ENCODE assay signal across 22 cellular contexts in the genomic region with DNA sequence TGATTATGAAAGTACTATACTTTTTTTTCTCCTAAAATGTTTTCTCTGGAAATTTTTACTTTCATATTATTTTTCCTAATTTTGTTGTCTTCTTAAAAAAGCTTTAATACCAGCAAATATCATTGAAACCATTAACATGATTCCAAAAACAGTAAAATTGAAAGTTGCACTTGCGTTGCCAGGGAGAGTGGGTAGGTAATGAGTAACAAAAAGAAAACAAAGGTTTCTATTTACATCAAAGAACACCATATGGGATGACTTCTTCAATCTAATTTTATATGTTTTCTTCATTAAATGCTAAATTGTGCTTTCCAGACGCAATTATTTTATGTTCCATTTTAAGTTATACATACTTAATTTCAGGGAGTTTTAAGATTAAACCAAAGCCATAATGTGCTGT.
DNase-seq lines count a peak whose midpoint lies in the region; ATAC-seq, FAIRE-seq and TF ChIP-seq lines count a peak whose summit lies in the region.
"Had no signal": no experiment of that assay in that cellular context is flagged by ENCODE, and none has a peak within 500 bp of the region (broad histone marks: within the 10 kb centered on the region; RNA-seq: fewer than 3 reads in every experiment).

No MANE protein-coding gene starts in this region.

- H3K79me1 ChIP-seq in H1 (ENCODE audit: low read depth, low read length), result no peaks in the 10 kb centered on the region

- no peak overlapping the region for H4K5ac ChIP-seq in H1 (ENCODE audit: insufficient read length, low read depth, low read length)

- no peak overlapping the region for H2BK120ac ChIP-seq in H1 (replicated peaks; ENCODE audit: low read depth, low read length)

- no peak; a peak in 1 of 4 replicates for TF ChIP-seq EP300 in GM12878 (IDR thresholded peaks at IDR 0.05; ENCODE audit: borderline replicate concordance in 1 of 2, control insufficient read depth in 1 of 2, low read depth in 2 of 2, low read length in 2 of 2)
- TF ChIP-seq EP300 in H1 (IDR thresholded peaks at IDR 0.05; ENCODE audit: borderline replicate concordance in 1 of 2, low read depth in 2 of 2, low read length in 2 of 2), result no peak
- no peak for TF ChIP-seq EP300 in SK-N-SH (IDR thresholded peaks at IDR 0.05; ENCODE audit: borderline replicate concordance in 1 of 2, low read depth in 1 of 2, low read length in 1 of 2)
- TF ChIP-seq EP300 in HepG2 (IDR thresholded peaks at IDR 0.05; ENCODE audit: low read depth in 2 of 2, low read length in 2 of 2), result no peak
- no peak for TF ChIP-seq EP300 in HepG2 (CRISPR knock-in tag; IDR thresholded peaks at IDR 0.05; ENCODE audit: borderline replicate concordance)

- H4K8ac ChIP-seq in H1 (ENCODE audit: extremely low read depth, insufficient read depth, low read length), result no peak overlapping the region

- CTCF ChIA-PET in GM12878 (lab: Yijun Ruan, JAX), result no interaction called here
- CTCF ChIA-PET in H1 (lab: Charles Lee; ENCODE audit: partially characterized antibody), result no interaction called here
- CTCF ChIA-PET in SK-N-SH (lab: Yijun Ruan, JAX), result no interaction called here
- CTCF ChIA-PET in HepG2 (lab: Yijun Ruan, JAX; ENCODE audit: low intra/inter-chr PET ratio, low total read pairs), result no interaction called here

- H3K27me3 ChIP-seq in GM12878 (replicated peaks in 1 of 2; ENCODE audit: control insufficient read depth in 2 of 2, insufficient read depth in 2 of 2, low read length in 1 of 2) (no peaks in the 10 kb centered on the region), H1 (replicated peaks in 1 of 4; ENCODE audit: control insufficient read depth in 3 of 4, extremely low read depth in 1 of 4, insufficient read depth in 3 of 4, low read length in 3 of 4) (no peaks in the 10 kb centered on the region), SK-N-SH (ENCODE audit: insufficient read depth) (no peaks in the 10 kb centered on the region), HepG2 (ENCODE audit: control insufficient read depth in 1 of 2, insufficient read depth in 2 of 2, low read length in 2 of 2) (no peaks in the 10 kb centered on the region), thyroid gland (no peaks in the 10 kb centered on the region)
- H3K27me3 ChIP-seq: BE2C, BLaER1 had no signal

- TF ChIP-seq POLR2A in GM12878 (IDR thresholded peaks at IDR 0.05; ENCODE audit: low read depth, low read length) (no peak), H1 (IDR thresholded peaks at IDR 0.05; ENCODE audit: control extremely low read depth in 1 of 2, low read depth in 2 of 2, low read length in 2 of 2) (no peak), HepG2 (IDR thresholded peaks at IDR 0.05; ENCODE audit: insufficient read depth in 1 of 2, low read depth in 2 of 2, low read length in 2 of 2) (no peak), thyroid gland (IDR thresholded peaks at IDR 0.05) (no peak)

- peak; percentile 73 for ATAC-seq in GM12878
- no peak for ATAC-seq in HepG2

- SMC1A ChIA-PET in GM12878 (lab: Charles Lee; ENCODE audit: uncharacterized antibody, unreplicated experiment), result no interaction called here

- no peaks in the 10 kb centered on the region for H3K9me3 ChIP-seq in GM12878 (replicated peaks; ENCODE audit: control insufficient read depth, insufficient read depth, low read length)
- no peaks in the 10 kb centered on the region for H3K9me3 ChIP-seq in H1 (ENCODE audit: insufficient read depth in 2 of 2, low read depth in 1 of 2, low read length in 1 of 2)
- H3K9me3 ChIP-seq in SK-N-SH, result no peaks in the 10 kb centered on the region
- H3K9me3 ChIP-seq in HepG2 (ENCODE audit: low read length), result no peaks in the 10 kb centered on the region
- H3K9me3 ChIP-seq in thyroid gland, result no peaks in the 10 kb centered on the region
- H3K9me3 ChIP-seq: BE2C, BLaER1 had no signal

- BruUV-seq in GM12878 (replicated peaks; lab: Mats Ljungman, UMichigan) (no TSS peak), HepG2 (replicated peaks; lab: Mats Ljungman, UMichigan) (no TSS peak)

- H3F3A ChIP-seq in SK-N-SH (replicated peaks; ENCODE audit: insufficient read depth), result no peaks in the 10 kb centered on the region

- H2AK5ac ChIP-seq in H1 (ENCODE audit: low read depth, low read length), result no peak overlapping the region

- no peak for TF ChIP-seq CTCF in GM12878 (IDR thresholded peaks at IDR 0.05 in 2 of 3, conservative IDR thresholded peaks at IDR 0.05 in 1 of 3; ENCODE audit: control insufficient read depth in 2 of 3, extremely low read depth in 1 of 3, insufficient read depth in 1 of 3, low read depth in 3 of 3, low read length in 3 of 3)
- no peak for TF ChIP-seq CTCF in H1 (IDR thresholded peaks at IDR 0.05; ENCODE audit: control extremely low read depth in 1 of 3, insufficient read depth in 1 of 3, low read depth in 1 of 3, low read length in 3 of 3)
- TF ChIP-seq CTCF in SK-N-SH (IDR thresholded peaks at IDR 0.05), result no peak
- no peak for TF ChIP-seq CTCF in HepG2 (CRISPR knock-in tag; IDR thresholded peaks at IDR 0.05)
- TF ChIP-seq CTCF in thyroid gland (IDR thresholded peaks at IDR 0.05), result no peak

- H3K4ac ChIP-seq in H1 (replicated peaks; ENCODE audit: insufficient read length, low read depth, low read length), result no peak overlapping the region

- H3K4me2 ChIP-seq in GM12878 (ENCODE audit: control insufficient read depth, insufficient read depth) (no peak overlapping the region), H1 (ENCODE audit: insufficient read depth in 1 of 2, low read depth in 2 of 2, low read length in 2 of 2) (no peak overlapping the region), SK-N-SH (no peak overlapping the region), HepG2 (ENCODE audit: low read depth, low read length) (no peak overlapping the region)
- H3K4me2 ChIP-seq: BLaER1 had no signal

- H3K9me2 ChIP-seq in SK-N-SH, result no peaks in the 10 kb centered on the region

- no peak overlapping the region for H3K14ac ChIP-seq in H1 (ENCODE audit: insufficient read length)

- POLR2A ChIA-PET in GM12878 (lab: Charles Lee) (interaction anchor here (0.7 kb wide), 1 partner anchor 71 kb away, joined by 3 read pairs; no protein-coding TSS in a partner anchor), H1 (lab: Charles Lee; ENCODE audit: partially characterized antibody) (no interaction called here), SK-N-SH (lab: Yijun Ruan, JAX) (no interaction called here), HepG2 (lab: Yijun Ruan, JAX) (no interaction called here)

- DNase-seq in GM12878 (ENCODE audit: low read depth, low spot score), result no peak
- DNase-seq in H1 (ENCODE audit: low read depth in 1 of 2, low spot score in 2 of 2), result no peak
- DNase-seq in SK-N-SH, result no peak
- no peak for DNase-seq in HepG2 (ENCODE audit: low spot score)
- no peak for DNase-seq in thyroid gland
- DNase-seq: 8988T; ACHN; BE2C; C1 segment of cervical spinal cord; CD4-positive, alpha-beta memory T cell; CD4-positive, CD25-positive, alpha-beta regulatory T cell; CD8-positive, alpha-beta memory T cell; COR-L47; DMS 273 treated with DMSO at 0.1 percent for 48 hours; DMS153; DMS79 treated with DMSO at 0.1 percent for 48 hours; GF-D8 had no signal

- FAIRE-seq in GM12878 (lab: Jason Lieb, UNC) (no peak), H1 (lab: Jason Lieb, UNC) (peak; percentile 13), HepG2 (lab: Jason Lieb, UNC) (no peak)
- FAIRE-seq: A204.1, G401.6, GM12892, GM18507 had no signal

- H4K20me1 ChIP-seq in GM12878 (ENCODE audit: control insufficient read depth, insufficient read depth) (no peaks in the 10 kb centered on the region), H1 (replicated peaks in 1 of 2; ENCODE audit: control insufficient read depth in 1 of 2, insufficient read depth in 2 of 2, low read length in 2 of 2) (no peaks in the 10 kb centered on the region), SK-N-SH (ENCODE audit: insufficient read depth) (no peaks in the 10 kb centered on the region), HepG2 (ENCODE audit: insufficient read depth, low read length) (no peaks in the 10 kb centered on the region)
- H4K20me1 ChIP-seq: BLaER1 had no signal

- no peak overlapping the region for H2BK5ac ChIP-seq in H1 (ENCODE audit: low read depth, low read length)

- H3K4me1 ChIP-seq in GM12878 (ENCODE audit: control insufficient read depth, insufficient read depth, low read length) (no peaks in the 10 kb centered on the region), H1 (replicated peaks in 1 of 4; ENCODE audit: control insufficient read depth in 3 of 4, insufficient read depth in 4 of 4, low read length in 3 of 4) (no peaks in the 10 kb centered on the region), SK-N-SH (ENCODE audit: control insufficient read depth in 1 of 2, insufficient read depth in 2 of 2, low read depth in 1 of 2, low read length in 1 of 2) (no peaks in the 10 kb centered on the region), HepG2 (ENCODE audit: insufficient read depth, low read length) (no peaks in the 10 kb centered on the region), thyroid gland (no peaks in the 10 kb centered on the region)
- H3K4me1 ChIP-seq: BE2C, BLaER1 had no signal

- H3K56ac ChIP-seq in H1 (replicated peaks; ENCODE audit: insufficient read length, low read depth, low read length), result no peak overlapping the region

- H3K36me3 ChIP-seq in GM12878 (ENCODE audit: control insufficient read depth in 2 of 2, insufficient read depth in 2 of 2, low read length in 1 of 2) (no peaks in the 10 kb centered on the region), H1 (ENCODE audit: control insufficient read depth in 2 of 4, insufficient read depth in 4 of 4, low read length in 3 of 4) (no peaks in the 10 kb centered on the region), SK-N-SH (replicated peaks in 1 of 2; ENCODE audit: control insufficient read depth in 1 of 2, insufficient read depth in 2 of 2, low read length in 1 of 2) (no peaks in the 10 kb centered on the region), HepG2 (replicated peaks in 1 of 2; ENCODE audit: control insufficient read depth in 1 of 2, insufficient read depth in 2 of 2, low read length in 2 of 2) (no peaks in the 10 kb centered on the region), thyroid gland (no peaks in the 10 kb centered on the region)
- H3K36me3 ChIP-seq: BE2C, BLaER1 had no signal

- H3K4me3 ChIP-seq in GM12878 (no peak overlapping the region), H1 (ENCODE audit: extremely low read depth in 1 of 4, insufficient read depth in 2 of 4, low read depth in 3 of 4, low read length in 4 of 4) (no peak overlapping the region), SK-N-SH (ENCODE audit: low read depth in 2 of 2, low read length in 1 of 2) (no peak overlapping the region), HepG2 (replicated peaks in 1 of 3; ENCODE audit: insufficient read depth in 1 of 3, low read depth in 2 of 3, low read length in 3 of 3) (no peak overlapping the region), thyroid gland (replicated peaks in 1 of 3) (no peak overlapping the region)
- H3K4me3 ChIP-seq: BLaER1 had no signal

- in situ Hi-C loops in GM12878 (cut with MboI), result no loop called here
- in situ Hi-C loops in HepG2 (cut with HindIII; ENCODE audit: extremely low pct_ligation_motif_present, low pct_unique_long_range_greater_than_20kb), result no loop called here

- RAD21 ChIA-PET in GM12878 (lab: Charles Lee; ENCODE audit: unreplicated experiment), result no interaction called here

- no peak overlapping the region for H2BK12ac ChIP-seq in H1 (ENCODE audit: low read depth, low read length)

- WGBS in GM12878 (ENCODE audit: insufficient coverage, insufficient replicate concordance, low lambda C conversion rate, missing lambda C conversion rate), result 58% methylated on average over 2 of the region's 2 CpGs
- WGBS in H1 (ENCODE audit: extremely low coverage in 1 of 2, insufficient coverage in 1 of 2, insufficient read length in 1 of 2, insufficient replicate concordance in 2 of 2, low coverage in 1 of 2, low lambda C conversion rate in 2 of 2, missing lambda C conversion rate in 1 of 2), 2 experiments, result 91% methylated on average over 2 of the region's 2 CpGs; no CpG with 5 or more reads in 1 of the 2 experiments
- WGBS in SK-N-SH (ENCODE audit: low lambda C conversion rate), result 11% methylated on average over 2 of the region's 2 CpGs
- 59% methylated on average over 2 of the region's 2 CpGs for WGBS in HepG2 (ENCODE audit: low lambda C conversion rate)
- WGBS in thyroid gland, 2 donors, result 51 to 88% methylated on average over 2 of the region's 2 CpGs

- no peak overlapping the region for H2AFZ ChIP-seq in GM12878 (ENCODE audit: control insufficient read depth, low read depth, low read length)
- no peak overlapping the region for H2AFZ ChIP-seq in H1 (ENCODE audit: low read length)
- H2AFZ ChIP-seq in SK-N-SH (ENCODE audit: low read depth), result no peak overlapping the region
- H2AFZ ChIP-seq in HepG2 (ENCODE audit: low read length), result no peak overlapping the region

- H3K27ac ChIP-seq in GM12878 (ENCODE audit: control insufficient read depth, insufficient read depth) (no peak overlapping the region), H1 (ENCODE audit: low read depth, low read length) (no peak overlapping the region), SK-N-SH (ENCODE audit: low read depth in 2 of 2, low read length in 1 of 2) (no peak overlapping the region), HepG2 (ENCODE audit: extremely low read length, insufficient read depth, low read length) (no peak overlapping the region), thyroid gland (no peak overlapping the region)
- H3K27ac ChIP-seq: BLaER1 had no signal

- no peak overlapping the region for H3K9ac ChIP-seq in GM12878 (ENCODE audit: control insufficient read depth, insufficient read depth, low read length)
- H3K9ac ChIP-seq in H1 (replicated peaks in 1 of 4; ENCODE audit: extremely low read depth in 1 of 4, low read depth in 3 of 4, low read length in 3 of 4), result no peak overlapping the region
- H3K9ac ChIP-seq in SK-N-SH, result no peak overlapping the region
- no peak overlapping the region for H3K9ac ChIP-seq in HepG2 (ENCODE audit: insufficient read depth, low read depth, low read length)
- H3K9ac ChIP-seq: BLaER1 had no signal

- intact Hi-C loops in GM12878 (cut with micrococcal nuclease; ENCODE audit: unreplicated experiment), result no loop called here
- intact Hi-C loops in HepG2 (cut with micrococcal nuclease; ENCODE audit: unreplicated experiment), result no loop called here
- intact Hi-C loops in thyroid gland (cut with DNase I), result no loop called here

- no peak for TF ChIP-seq RAD21 in GM12878 (IDR thresholded peaks at IDR 0.05; ENCODE audit: insufficient read depth, low read depth, low read length)
- no peak for TF ChIP-seq RAD21 in H1 (IDR thresholded peaks at IDR 0.05 in 1 of 2, conservative IDR thresholded peaks at IDR 0.05 in 1 of 2; ENCODE audit: low read depth in 2 of 2, low read length in 2 of 2)
- no peak for TF ChIP-seq RAD21 in SK-N-SH (IDR thresholded peaks at IDR 0.05; ENCODE audit: low read length)
- no peak for TF ChIP-seq RAD21 in HepG2 (CRISPR knock-in tag; IDR thresholded peaks at IDR 0.05)

- H3K23ac ChIP-seq in H1 (ENCODE audit: insufficient read length), result no peak overlapping the region

- H3K23me2 ChIP-seq in H1 (ENCODE audit: low read depth, low read length), result no peaks in the 10 kb centered on the region

- H3K18ac ChIP-seq in H1 (ENCODE audit: extremely low read depth, low read length), result no peak overlapping the region

- no peak overlapping the region for H2BK15ac ChIP-seq in H1 (ENCODE audit: low read length)

- H2BK20ac ChIP-seq in H1 (ENCODE audit: low read length), result no peak overlapping the region

- no peak overlapping the region for H4K91ac ChIP-seq in H1 (replicated peaks; ENCODE audit: insufficient read length, low read length)

- H3K79me2 ChIP-seq in GM12878 (ENCODE audit: control insufficient read depth, insufficient read depth, low read length) (no peaks in the 10 kb centered on the region), H1 (ENCODE audit: control insufficient read depth in 1 of 2, insufficient read depth in 2 of 2, low read length in 2 of 2) (no peaks in the 10 kb centered on the region), SK-N-SH (ENCODE audit: insufficient read depth) (no peaks in the 10 kb centered on the region), HepG2 (ENCODE audit: insufficient read depth, low read length) (no peaks in the 10 kb centered on the region)
